ENCODE assay signal across 8 cellular contexts in genomic region chr20:19975436-19975799, GRCh38. TPM values are rescaled to one million over a fixed set of nuclear protein-coding genes. Genes with fewer than 3 reads are reported as not detected.
DNase-seq lines count a peak whose midpoint lies in the region; ATAC-seq, FAIRE-seq and TF ChIP-seq lines count a peak whose summit lies in the region.

No MANE protein-coding gene starts in this region.

- H3K9ac ChIP-seq in kidney (ENCODE audit: low read length in 2 of 2) (peak overlapping the region; percentile 61 to 70), stomach smooth muscle (ENCODE audit: low read length in 2 of 2) (peak overlapping the region; percentile 76 to 83)

- H3K36me3 ChIP-seq in kidney (ENCODE audit: control insufficient read depth in 1 of 2, insufficient read depth in 2 of 2, low read length in 2 of 2) (peaks cover 5 to 13% of the 10 kb centered on the region in 2 donors), stomach smooth muscle (ENCODE audit: control insufficient read depth in 2 of 2, insufficient read depth in 2 of 2, low read length in 2 of 2) (peaks cover 4 to 6% of the 10 kb centered on the region in 2 donors)

- 0 out of 2 replicates have a peak, but pooled peaks have one; percentile 20 for TF ChIP-seq POLR2A in H54 (IDR thresholded peaks at IDR 0.05; ENCODE audit: low read depth, low read length)

- H3K27ac ChIP-seq in kidney (ENCODE audit: low read depth in 2 of 2, low read length in 2 of 2) (peak overlapping the region; percentile 91 to 93), stomach smooth muscle (ENCODE audit: low read length) (peak overlapping the region; percentile 93)

- no peaks in the 10 kb centered on the region for H3K9me3 ChIP-seq in kidney (ENCODE audit: control insufficient read depth in 1 of 2, low read length in 2 of 2)
- H3K9me3 ChIP-seq in stomach smooth muscle (ENCODE audit: control insufficient read depth in 2 of 2, low read length in 2 of 2), result no peaks in the 10 kb centered on the region

- intact Hi-C loops in kidney (cut with DNase I), result no loop called here

- in situ Hi-C loops in astrocyte of the spinal cord (cut with HindIII; ENCODE audit: low sequenced_read_pairs), result loop anchor here (25.0 kb wide), 2 partner anchors 88 to 163 kb away; no protein-coding TSS in a partner anchor

- peak; percentile 26 for DNase-seq in H54 (ENCODE audit: insufficient read length, low spot score)
- peak; percentile 56 for DNase-seq in astrocyte of the spinal cord (ENCODE audit: low read depth, low spot score)
- DNase-seq in kidney, result peak; percentile 80
- no peak for DNase-seq in NCI-H1105 (lab: John Stamatoyannopoulos, UW)
- DNase-seq in NCI-H748 (lab: John Stamatoyannopoulos, UW; ENCODE audit: unreplicated experiment), result no peak

- TF ChIP-seq CTCF in astrocyte of the spinal cord (IDR thresholded peaks at IDR 0.05; ENCODE audit: low read depth, low read length) (no peak), kidney (IDR thresholded peaks at IDR 0.05; ENCODE audit: borderline replicate concordance, extremely low read depth, insufficient read depth) (no peak)

- ATAC-seq in GM21529 (IDR thresholded peaks at IDR 0.05; ENCODE audit: unreplicated experiment), result no peak
- no peak for ATAC-seq in HG02571 (IDR thresholded peaks at IDR 0.05; ENCODE audit: unreplicated experiment)

- no peaks in the 10 kb centered on the region for H3K27me3 ChIP-seq in stomach smooth muscle (ENCODE audit: control insufficient read depth in 1 of 2, insufficient read depth in 2 of 2, low read length in 2 of 2)

- FAIRE-seq in H54 (lab: Jason Lieb, UNC), result no peak
- no peak for FAIRE-seq in kidney (lab: Jason Lieb, UNC)

- peaks cover 30 to 49% of the 10 kb centered on the region in 2 donors for H3K4me1 ChIP-seq in kidney (ENCODE audit: control insufficient read depth in 1 of 2, insufficient read depth in 1 of 2, low read depth in 1 of 2, low read length in 2 of 2)
- peaks cover 51% of the 10 kb centered on the region for H3K4me1 ChIP-seq in stomach smooth muscle (ENCODE audit: control insufficient read depth, insufficient read depth, low read length)

- H3K4me3 ChIP-seq in astrocyte of the spinal cord (ENCODE audit: low read depth, low read length), result peak overlapping the region; percentile 86
- peak overlapping the region; percentile 48 to 74 for H3K4me3 ChIP-seq in kidney (ENCODE audit: low read length in 2 of 2)
- peak overlapping the region; percentile 91 to 92 for H3K4me3 ChIP-seq in stomach smooth muscle (ENCODE audit: low read length in 2 of 2)

RNA-seq across cellular contexts. Expression of gene NAA20, which starts 41.7 kb away (rescaled TPM):
- total RNA-seq in kidney, result 72.8 TPM
- 104 TPM for polyA plus RNA-seq in kidney (ENCODE audit: insufficient read depth, low read depth, low replicate concordance)

Comparison
In these comparisons a context has a peak if more than half of its experiments do, and no peak if none do; other contexts are left out.
1. DNase-seq: peak in H54 (single experiment), astrocyte of the spinal cord (single experiment) and kidney (single experiment); none in NCI-H1105 (single experiment) and NCI-H748 (single experiment).
2. Peak in every context shown above with its lines, with median percentiles within 50 percentile points of each other: H3K4me3 ChIP-seq.